Comparison of ENCODE assay signal across 8 cellular contexts in the genomic region with DNA sequence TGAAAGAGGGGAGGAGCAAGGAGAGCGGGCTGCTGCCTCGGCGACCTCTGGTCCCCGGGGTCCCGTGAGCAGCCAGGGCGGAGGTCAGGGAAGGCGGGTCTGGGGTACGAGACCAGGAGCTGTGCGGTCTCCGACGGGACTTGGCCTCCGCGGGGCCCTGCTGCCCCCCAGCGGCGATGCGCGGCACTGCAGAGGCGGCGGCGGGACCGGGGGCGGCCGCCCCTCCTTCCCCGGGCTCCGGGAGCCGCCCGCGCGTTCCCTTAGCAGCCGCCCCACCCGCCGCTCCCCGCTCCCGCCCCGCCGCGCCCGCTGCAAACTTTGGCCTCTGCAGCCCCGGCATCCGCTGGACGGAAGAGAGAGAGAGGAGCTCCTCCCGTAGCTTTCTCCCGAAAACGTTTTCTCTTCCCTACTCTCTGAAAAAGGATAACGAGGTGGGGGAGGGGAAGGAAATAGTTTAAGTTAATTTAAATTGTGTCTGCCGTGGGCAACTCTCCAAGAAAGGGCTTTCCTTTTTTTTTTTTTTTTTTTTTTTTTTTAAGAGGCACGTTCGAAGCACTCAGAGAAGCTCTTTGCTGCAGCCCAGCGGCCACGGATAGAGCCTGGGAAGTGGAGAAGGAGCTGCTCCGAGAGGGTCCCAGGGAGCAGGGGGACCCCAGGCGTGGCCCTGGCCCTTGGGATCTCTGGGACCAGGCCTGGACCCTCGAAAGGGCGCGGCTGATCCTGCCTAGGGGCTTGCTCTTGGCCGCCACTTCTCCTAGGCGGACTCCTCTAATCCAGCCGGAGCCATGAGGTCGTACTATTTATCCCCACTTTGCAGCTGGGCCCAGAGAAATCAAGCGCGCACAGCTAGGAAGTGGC. TPM values are rescaled to one million over a fixed set of nuclear protein-coding genes. Genes with fewer than 3 reads are reported as not detected.
DNase-seq lines count a peak whose midpoint lies in the region; ATAC-seq and TF ChIP-seq lines count a peak whose summit lies in the region.

No MANE protein-coding gene starts in this region.

- H3F3A ChIP-seq in Loucy (ENCODE audit: low read depth), result no peaks in the 10 kb centered on the region

- TF ChIP-seq CTCF in Loucy (conservative IDR thresholded peaks at IDR 0.05; ENCODE audit: low read length) (peak; percentile 64), hepatocyte (IDR thresholded peaks at IDR 0.05; ENCODE audit: poor library complexity) (peak; percentile 67), sigmoid colon (IDR thresholded peaks at IDR 0.05) (peak; percentile 15 to 95 (median 42))

- 12% methylated on average over 33 of the region's 61 CpGs for WGBS in hepatocyte (ENCODE audit: low lambda C conversion rate, missing lambda C conversion rate)
- 2 to 6% methylated on average over 61 of the region's 61 CpGs for WGBS in sigmoid colon, 2 donors

- H3K4me1 ChIP-seq in Loucy (ENCODE audit: insufficient read depth, low read length, poor library complexity, severe bottlenecking) (peaks cover 5% of the 10 kb centered on the region), hepatocyte (ENCODE audit: insufficient read depth) (no peaks in the 10 kb centered on the region), sigmoid colon (peaks cover 0 to 10% (median 9%) of the 10 kb centered on the region in 4 donors)

- H3K27me3 ChIP-seq in Loucy (ENCODE audit: insufficient read depth, low read length, poor library complexity, severe bottlenecking) (no peaks in the 10 kb centered on the region), hepatocyte (no peaks in the 10 kb centered on the region), sigmoid colon (no peaks in the 10 kb centered on the region)

- no peak for ATAC-seq in GM21717 (IDR thresholded peaks at IDR 0.05; ENCODE audit: unreplicated experiment)

- intact Hi-C loops in sigmoid colon (cut with DNase I), result no loop called here

- H3K9me2 ChIP-seq in Loucy (replicated peaks; ENCODE audit: low read depth, low read length) (no peaks in the 10 kb centered on the region), hepatocyte (replicated peaks; ENCODE audit: insufficient read depth) (no peaks in the 10 kb centered on the region)

- no peaks in the 10 kb centered on the region for H4K20me1 ChIP-seq in Loucy (ENCODE audit: insufficient read depth, low read length, poor library complexity, severe bottlenecking)
- H4K20me1 ChIP-seq in hepatocyte (ENCODE audit: insufficient read depth, poor library complexity, severe bottlenecking), result no peaks in the 10 kb centered on the region

- peak overlapping the region; percentile 68 for H3K9ac ChIP-seq in Loucy (ENCODE audit: low read depth, low read length, poor library complexity, severe bottlenecking)

- DNase-seq in NOMO-1 (lab: John Stamatoyannopoulos, UW; ENCODE audit: unreplicated experiment in 2 of 2) (peak; percentile 46 to 54), NOMO-1 treated with dmso at 0.1 percent for 144 hours (lab: John Stamatoyannopoulos, UW; ENCODE audit: unreplicated experiment) (no peak), T-helper 22 cell (ENCODE audit: low read depth) (peak; percentile 44), anterior cingulate cortex (lab: John Stamatoyannopoulos, UW) (peak in 49 of 58 donors; percentile 1 to 60 (median 21)), hepatocyte (ENCODE audit: low spot score) (peak; percentile 90), sigmoid colon (peak; percentile 80)

- TF ChIP-seq POLR2A in sigmoid colon (IDR thresholded peaks at IDR 0.05), result no peak

- H3K27ac ChIP-seq in hepatocyte (peak overlapping the region; percentile 23), sigmoid colon (peak overlapping the region in 1 of 4 donors; percentile 46)

- H3K4me3 ChIP-seq in Loucy (ENCODE audit: low read length, poor library complexity, severe bottlenecking), result peak overlapping the region; percentile 72
- peak overlapping the region; percentile 6 for H3K4me3 ChIP-seq in hepatocyte
- peak overlapping the region in 3 of 4 donors; percentile 24 to 44 (median 35) for H3K4me3 ChIP-seq in sigmoid colon

- H3K36me3 ChIP-seq in Loucy (ENCODE audit: insufficient read depth, low read length) (no peaks in the 10 kb centered on the region), hepatocyte (replicated peaks; ENCODE audit: insufficient read depth, low read depth) (no peaks in the 10 kb centered on the region), sigmoid colon (no peaks in the 10 kb centered on the region)

- H2AFZ ChIP-seq in Loucy (ENCODE audit: low read length), result peak overlapping the region; percentile 85
- H2AFZ ChIP-seq in hepatocyte, result peak overlapping the region; percentile 71

- no peaks in the 10 kb centered on the region for H3K9me3 ChIP-seq in Loucy (ENCODE audit: insufficient read depth, low read depth, low read length)
- no peaks in the 10 kb centered on the region for H3K9me3 ChIP-seq in hepatocyte (ENCODE audit: low read depth)
- H3K9me3 ChIP-seq in sigmoid colon, result no peaks in the 10 kb centered on the region

- H3K4me2 ChIP-seq in Loucy (ENCODE audit: low read depth, low read length, poor library complexity, severe bottlenecking), result peak overlapping the region; percentile 69
- H3K4me2 ChIP-seq in hepatocyte, result peak overlapping the region; percentile 73

- no peaks in the 10 kb centered on the region for H3K79me2 ChIP-seq in Loucy (ENCODE audit: insufficient read depth, low read length)
- no peaks in the 10 kb centered on the region for H3K79me2 ChIP-seq in hepatocyte

- TF ChIP-seq EP300 in sigmoid colon (IDR thresholded peaks at IDR 0.05), result no peak

RNA-seq across cellular contexts. Expression of gene C16orf82, which starts 43.2 kb away (rescaled TPM):
- total RNA-seq in hepatocyte (not detected in 2 replicates), sigmoid colon (not detected)
- polyA plus RNA-seq in hepatocyte (not detected in 2 replicates), sigmoid colon (not detected)

Comparison
In these comparisons a context has a peak if more than half of its experiments do, and no peak if none do; other contexts are left out.
1. H3K4me3 ChIP-seq: peak in every context shown above with its lines; median percentile 72 in Loucy; 35 in sigmoid colon; 6 in hepatocyte.